In the genomic region with DNA sequence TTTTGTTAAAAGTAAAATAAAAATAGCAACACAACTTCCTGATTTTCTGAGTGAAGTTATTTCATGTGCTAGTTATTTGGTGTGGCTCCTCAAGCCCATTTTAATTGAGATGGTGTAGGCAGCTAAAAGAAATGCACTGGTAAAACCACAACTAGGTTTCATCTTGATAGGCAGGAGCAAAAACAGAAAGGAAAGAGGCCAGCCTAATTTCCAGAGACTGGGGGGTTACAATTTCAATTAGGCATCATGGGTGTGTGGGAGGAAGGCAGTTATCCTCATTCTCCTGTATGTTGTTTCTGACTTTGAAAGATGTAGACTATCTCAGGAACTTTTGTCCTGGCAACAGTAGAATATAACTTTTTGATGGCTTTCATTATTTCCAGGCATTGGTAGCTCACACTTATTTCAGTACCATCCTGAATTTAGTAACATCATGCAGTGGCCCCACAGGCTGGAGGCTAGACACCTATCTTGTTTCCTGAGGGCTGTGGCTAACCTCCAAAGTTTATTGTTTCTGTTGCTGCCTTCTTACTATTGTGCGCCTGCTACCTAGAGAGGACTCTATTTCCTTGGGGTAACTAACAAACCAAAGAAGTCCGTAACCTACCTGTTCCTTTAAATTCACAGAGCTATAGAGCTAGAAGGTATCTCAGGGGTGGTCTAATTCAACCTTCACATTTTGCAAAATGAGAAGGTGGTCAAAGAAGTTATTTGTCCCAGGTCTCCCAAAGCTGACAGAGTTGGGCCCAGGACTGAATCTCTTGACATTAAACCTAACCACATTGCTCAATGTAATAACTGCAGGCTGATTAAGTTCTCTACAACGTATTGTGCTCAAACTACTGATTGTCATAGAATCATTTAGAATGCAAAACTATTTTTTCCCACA, we compare ENCODE assay signal across 11 cellular contexts. TPM values are rescaled to one million over a fixed set of nuclear protein-coding genes. Genes with fewer than 3 reads are reported as not detected.
A peak's percentile ranks its signal among the peaks of the same experiment; 100 is the strongest.
DNase-seq lines count a peak whose midpoint lies in the region; FAIRE-seq and TF ChIP-seq lines count a peak whose summit lies in the region.
"Had no signal": no experiment of that assay in that cellular context is flagged by ENCODE, and none has a peak within 500 bp of the region (broad histone marks: within the 10 kb centered on the region; RNA-seq: fewer than 3 reads in every experiment).

No MANE protein-coding gene starts in this region.

- H3K9me2 ChIP-seq in GM23248 (ENCODE audit: insufficient read depth), result no peaks in the 10 kb centered on the region

- no peak overlapping the region for H3K4me3 ChIP-seq in GM23248
- peak overlapping the region; percentile 8 for H3K4me3 ChIP-seq in effector memory CD4-positive, alpha-beta T cell (ENCODE audit: insufficient read depth, low read depth, low read length, poor library complexity, severe bottlenecking)
- H3K4me3 ChIP-seq: thoracic aorta had no signal

- no peak overlapping the region for H3K4me2 ChIP-seq in GM23248 (ENCODE audit: unreplicated experiment)

- no peak for TF ChIP-seq POLR2A in GM12891 (IDR thresholded peaks at IDR 0.05; ENCODE audit: low read depth, low read length)

- H3K4me1 ChIP-seq in GM23248 (ENCODE audit: insufficient read depth), result peaks cover 16% of the 10 kb centered on the region; the same call in 1 of the 2 replicates
- peaks cover 64% of the 10 kb centered on the region for H3K4me1 ChIP-seq in effector memory CD4-positive, alpha-beta T cell (ENCODE audit: control insufficient read depth, insufficient read depth, low read length, poor library complexity, severe bottlenecking)

- intact Hi-C loops in cardiac septum (cut with DNase I), result no loop called here

- H3K9me3 ChIP-seq in GM23248 (ENCODE audit: low read depth), result no peaks in the 10 kb centered on the region
- H3K9me3 ChIP-seq in effector memory CD4-positive, alpha-beta T cell (ENCODE audit: control insufficient read depth, low read length), result no peaks in the 10 kb centered on the region
- H3K9me3 ChIP-seq: thoracic aorta had no signal

- peaks cover 10% of the 10 kb centered on the region; the same call in 1 of the 2 replicates for H3F3A ChIP-seq in GM23248 (ENCODE audit: insufficient read depth)

- no peaks in the 10 kb centered on the region for H3K79me2 ChIP-seq in GM23248 (ENCODE audit: insufficient read depth)

- H3K9ac ChIP-seq in GM23248, result no peak overlapping the region

- no peaks in the 10 kb centered on the region for H4K20me1 ChIP-seq in GM23248 (ENCODE audit: insufficient read depth)

- 94 to 99% methylated on average over 3 of the region's 3 CpGs for WGBS in GM23248 (ENCODE audit: low coverage in 1 of 2, low lambda C conversion rate in 2 of 2, missing lambda C conversion rate in 2 of 2), 2 experiments

- peak overlapping the region; percentile 10; the same call in 1 of the 2 replicates for H2AFZ ChIP-seq in GM23248

- no peaks in the 10 kb centered on the region for H3K36me3 ChIP-seq in GM23248 (ENCODE audit: low read depth)
- peaks cover 4% of the 10 kb centered on the region for H3K36me3 ChIP-seq in effector memory CD4-positive, alpha-beta T cell (ENCODE audit: control insufficient read depth, insufficient read depth, low read length)
- H3K36me3 ChIP-seq: heart right ventricle, thoracic aorta had no signal

- no peak overlapping the region for H3K27ac ChIP-seq in GM23248
- peak overlapping the region; percentile 78 for H3K27ac ChIP-seq in effector memory CD4-positive, alpha-beta T cell (ENCODE audit: insufficient read depth, low read length, poor library complexity, severe bottlenecking)
- H3K27ac ChIP-seq: thoracic aorta had no signal

- in situ Hi-C loops in GM23248 (cut with MboI), result no loop called here

- no peak for DNase-seq in GM12891 (ENCODE audit: insufficient read length, low spot score)
- DNase-seq in GM23248, result no peak
- DNase-seq in NOMO-1 treated with dmso at 0.1 percent for 144 hours (lab: John Stamatoyannopoulos, UW; ENCODE audit: unreplicated experiment), result peak; percentile 53
- peak; percentile 32 to 49 (median 47) for DNase-seq in effector memory CD4-positive, alpha-beta T cell
- DNase-seq in NCI-H2107 (lab: John Stamatoyannopoulos, UW), result no peak
- no peak for DNase-seq in NCI-H1105 treated with DMSO at 0.1 percent for 48 hours (lab: John Stamatoyannopoulos, UW)
- no peak for DNase-seq in NCI-H187 (lab: John Stamatoyannopoulos, UW)
- no peak for DNase-seq in cardiac septum (ENCODE audit: low spot score)
- DNase-seq: heart right ventricle, Right ventricle myocardium superior had no signal

- FAIRE-seq in GM12891 (lab: Jason Lieb, UNC), result peak; percentile 90

- H3K27me3 ChIP-seq in GM23248 (replicated peaks; ENCODE audit: insufficient read depth), result no peaks in the 10 kb centered on the region
- H3K27me3 ChIP-seq in effector memory CD4-positive, alpha-beta T cell (replicated peaks; ENCODE audit: control insufficient read depth, insufficient read depth, low read length, poor library complexity, severe bottlenecking), result no peaks in the 10 kb centered on the region

TF ChIP-seq in GM12891, 5 proteins besides CTCF, POLR2A, EP300 and RAD21:
- TF ChIP-seq PAX5 (IDR thresholded peaks at IDR 0.05; ENCODE audit: insufficient read depth, low read length, severe bottlenecking) (no peak), POU2F2 (IDR thresholded peaks at IDR 0.05; ENCODE audit: low read depth, low read length) (no peak), POLR2AphosphoS5 (IDR thresholded peaks at IDR 0.05; ENCODE audit: low read depth, low read length) (no peak), SPI1 (IDR thresholded peaks at IDR 0.05; ENCODE audit: low read depth, low read length) (no peak)
TF ChIP-seq in GM12891: peak in this region for 0.

RNA-seq across cellular contexts. Expression of a gene that starts 42.4 kb away (rescaled TPM):
- polyA plus RNA-seq in GM12891 (2012; ENCODE audit: low read depth, missing spikeins), result 1.4 TPM
- under 0.01 TPM in 1 of 2 replicates, not detected in the other for total RNA-seq in GM23248 (2014; rRNA removed; shearing (Covaris generic))
- polyA plus RNA-seq in GM23248 (2016; fragmentation: Nextera tagmentation; extraction: Ambion mirVana), result 0.08 and 0.11 TPM in 2 replicates
- 4.5 TPM for total RNA-seq in cardiac septum

Comparison
In these comparisons a context has a peak if more than half of its experiments do, and no peak if none do; other contexts are left out.
1. DNase-seq: peak in NOMO-1 treated with dmso at 0.1 percent for 144 hours (single experiment) and effector memory CD4-positive, alpha-beta T cell (3 of 3); none in GM12891 (single experiment), GM23248 (single experiment), NCI-H2107 (single experiment), NCI-H1105 treated with DMSO at 0.1 percent for 48 hours (single experiment), NCI-H187 (0 of 2) and cardiac septum (single experiment).